Comparison of ENCODE assay signal across 8 cellular contexts in genomic region chr2:169933124-169933711, GRCh38.
DNase-seq lines count a peak whose midpoint lies in the region; ATAC-seq and TF ChIP-seq lines count a peak whose summit lies in the region.

No MANE protein-coding gene starts in this region.

- peak; percentile 44 for TF ChIP-seq CTCF in GM13976 (IDR thresholded peaks at IDR 0.05; ENCODE audit: borderline replicate concordance, control extremely low read depth, extremely low read depth, insufficient read depth, missing control alignments)
- TF ChIP-seq CTCF in OCI-LY3 (IDR thresholded peaks at IDR 0.05; ENCODE audit: low read depth, low read length), result peak; percentile 83
- TF ChIP-seq CTCF in epithelial cell of proximal tubule (conservative IDR thresholded peaks at IDR 0.05; ENCODE audit: low read depth, low read length), result peak; percentile 81
- TF ChIP-seq CTCF in osteocyte (IDR thresholded peaks at IDR 0.05), result peak; percentile 70

- DNase-seq in GM13976 (ENCODE audit: low spot score), result peak; percentile 40
- DNase-seq in epithelial cell of proximal tubule (ENCODE audit: low read depth), result peak; percentile 16
- DNase-seq in osteocyte (ENCODE audit: extremely low spot score, unreplicated experiment), result no peak
- no peak for DNase-seq in T-helper 2 cell treated with Interferon-gamma antibody and Interleukin-4, amounts not matched to agents 5 μg/mL and 100 μg/mL, for 36 hours (ENCODE audit: low spot score)

- H3K4me2 ChIP-seq in OCI-LY3 (ENCODE audit: low read length), result no peak overlapping the region

- H3K27me3 Mint-ChIP-seq in osteocyte (ENCODE audit: unreplicated experiment), result no peaks in the 10 kb centered on the region
- no peaks in the 10 kb centered on the region for H3K27me3 Mint-ChIP-seq in T-helper 2 cell treated with Interferon-gamma antibody and Interleukin-4, amounts not matched to agents 5 μg/mL and 100 μg/mL, for 36 hours (ENCODE audit: low read depth)

- H3K27ac ChIP-seq in ACC112 (ENCODE audit: low read depth, low read length) (no peak overlapping the region), OCI-LY3 (ENCODE audit: low read length) (no peak overlapping the region)

- peak overlapping the region; percentile 58 for H3K4me3 ChIP-seq in ACC112 (ENCODE audit: low read depth, low read length)
- no peak overlapping the region for H3K4me3 ChIP-seq in OCI-LY3 (ENCODE audit: low read length)
- no peak overlapping the region for H3K4me3 ChIP-seq in epithelial cell of proximal tubule (ENCODE audit: low read depth, low read length)

- H3K79me2 ChIP-seq in ACC112 (ENCODE audit: control insufficient read depth, insufficient read depth, low read length, unreplicated experiment) (no peaks in the 10 kb centered on the region), OCI-LY3 (ENCODE audit: low read length) (no peaks in the 10 kb centered on the region)

- no peak overlapping the region for H3K27ac Mint-ChIP-seq in osteocyte (ENCODE audit: unreplicated experiment)
- no peak overlapping the region for H3K27ac Mint-ChIP-seq in T-helper 2 cell treated with Interferon-gamma antibody and Interleukin-4, amounts not matched to agents 5 μg/mL and 100 μg/mL, for 36 hours

- no peak overlapping the region for H3K4me3 Mint-ChIP-seq in osteocyte (ENCODE audit: unreplicated experiment)
- H3K4me3 Mint-ChIP-seq in T-helper 2 cell treated with Interferon-gamma antibody and Interleukin-4, amounts not matched to agents 5 μg/mL and 100 μg/mL, for 36 hours, result no peak overlapping the region

- ATAC-seq in HG03520 (IDR thresholded peaks at IDR 0.05; ENCODE audit: unreplicated experiment) (peak; percentile 69), GM18519 (IDR thresholded peaks at IDR 0.05; ENCODE audit: low FRiP score, unreplicated experiment) (no peak)

- no peaks in the 10 kb centered on the region for H4K20me1 ChIP-seq in OCI-LY3 (ENCODE audit: insufficient read depth, low read length)

- H3K36me3 Mint-ChIP-seq in osteocyte (ENCODE audit: unreplicated experiment), result peaks cover 14% of the 10 kb centered on the region
- peaks cover 14% of the 10 kb centered on the region for H3K36me3 Mint-ChIP-seq in T-helper 2 cell treated with Interferon-gamma antibody and Interleukin-4, amounts not matched to agents 5 μg/mL and 100 μg/mL, for 36 hours (ENCODE audit: low read depth)

- H3K4me1 Mint-ChIP-seq in osteocyte (ENCODE audit: unreplicated experiment), result no peaks in the 10 kb centered on the region
- H3K4me1 Mint-ChIP-seq in T-helper 2 cell treated with Interferon-gamma antibody and Interleukin-4, amounts not matched to agents 5 μg/mL and 100 μg/mL, for 36 hours (ENCODE audit: low read depth), result no peaks in the 10 kb centered on the region

- no peak overlapping the region for H3K9ac ChIP-seq in OCI-LY3 (ENCODE audit: low read length)

- in situ Hi-C loops in GM13976 (cut with MboI; ENCODE audit: low sequenced_read_pairs, unreplicated experiment), result loop anchor here (25.0 kb wide), 1 partner anchor 879 kb away; the partner anchor contains the start of gene GAD1

- H3K27me3 ChIP-seq in ACC112 (ENCODE audit: insufficient read depth, low read length), result no peaks in the 10 kb centered on the region
- H3K27me3 ChIP-seq in OCI-LY3 (ENCODE audit: low read depth, low read length), result no peaks in the 10 kb centered on the region

- no peaks in the 10 kb centered on the region for H3K9me3 ChIP-seq in OCI-LY3 (ENCODE audit: insufficient read depth, low read length)

- no peaks in the 10 kb centered on the region for H3K4me1 ChIP-seq in ACC112 (ENCODE audit: control insufficient read depth, insufficient read depth, low read length, unreplicated experiment)
- peaks cover 11% of the 10 kb centered on the region for H3K4me1 ChIP-seq in OCI-LY3 (ENCODE audit: low read length)

- H3K36me3 ChIP-seq in ACC112 (ENCODE audit: insufficient read depth, low read length), result no peaks in the 10 kb centered on the region
- no peaks in the 10 kb centered on the region for H3K36me3 ChIP-seq in OCI-LY3 (replicated peaks; ENCODE audit: low read depth, low read length)

- no peaks in the 10 kb centered on the region for H3K9me3 Mint-ChIP-seq in osteocyte (ENCODE audit: unreplicated experiment)
- no peaks in the 10 kb centered on the region for H3K9me3 Mint-ChIP-seq in T-helper 2 cell treated with Interferon-gamma antibody and Interleukin-4, amounts not matched to agents 5 μg/mL and 100 μg/mL, for 36 hours

- H2AFZ ChIP-seq in ACC112 (ENCODE audit: low read length, unreplicated experiment) (no peak overlapping the region), OCI-LY3 (ENCODE audit: low read depth, low read length) (no peak overlapping the region)

Comparison
In these comparisons a context has a peak if more than half of its experiments do, and no peak if none do; other contexts are left out.
1. DNase-seq: peak in GM13976 (single experiment) and epithelial cell of proximal tubule (single experiment); none in osteocyte (single experiment) and T-helper 2 cell treated with Interferon-gamma antibody and Interleukin-4, amounts not matched to agents 5 μg/mL and 100 μg/mL, for 36 hours (single experiment).
2. Peak in every context shown above with its lines, with median percentiles within 50 percentile points of each other: CTCF ChIP-seq.